Comparison of ENCODE assay signal across 2 cellular contexts in genomic region chr17:33292981-33293867, GRCh38.
A peak's percentile ranks its signal among the peaks of the same experiment; 100 is the strongest.
TF ChIP-seq lines count a peak whose summit lies in the region.

Gene ASIC2, minus strand, starts transcription at chr17:33293295.

TF ChIP-seq in H1, 55 proteins besides CTCF, POLR2A, EP300 and RAD21:
- TF ChIP-seq EZH2 (IDR thresholded peaks at IDR 0.05; ENCODE audit: low read depth, low read length, severe bottlenecking) (peak; percentile 53), BCL11A (IDR thresholded peaks at IDR 0.05; ENCODE audit: low read depth in 2 of 2, low read length in 2 of 2) (no peak), RBBP5 (IDR thresholded peaks at IDR 0.05; ENCODE audit: borderline replicate concordance, low read depth, low read length) (no peak), EGR1 (IDR thresholded peaks at IDR 0.05; ENCODE audit: borderline replicate concordance, low read depth, low read length) (peak; percentile 68; the same call in 1 of the 2 replicates), SIN3A (conservative IDR thresholded peaks at IDR 0.05 in 1 of 2, IDR thresholded peaks at IDR 0.05 in 1 of 2; ENCODE audit: low read depth in 1 of 2, low read length in 2 of 2) (no peak), ZNF274 (IDR thresholded peaks at IDR 0.05; ENCODE audit: borderline replicate concordance, extremely low read depth, low read length) (no peak), TBP (IDR thresholded peaks at IDR 0.05; ENCODE audit: low read depth, low read length) (no peak), CREB1 (IDR thresholded peaks at IDR 0.05) (peak; percentile 77), SIRT6 (IDR thresholded peaks at IDR 0.05; ENCODE audit: low read length) (no peak), CEBPB (IDR thresholded peaks at IDR 0.05; ENCODE audit: low read depth, low read length) (no peak)

TF ChIP-seq in neural cell, 6 proteins besides CTCF, POLR2A, EP300 and RAD21:
- TF ChIP-seq SMC3 (conservative IDR thresholded peaks at IDR 0.05; ENCODE audit: poor library complexity) (peak; percentile 41), REST (IDR thresholded peaks at IDR 0.05; ENCODE audit: borderline replicate concordance) (no peak), POLR2AphosphoS5 (IDR thresholded peaks at IDR 0.05) (no peak), MXI1 (conservative IDR thresholded peaks at IDR 0.05; ENCODE audit: poor library complexity, severe bottlenecking) (no peak), TAF1 (IDR thresholded peaks at IDR 0.05; ENCODE audit: low read depth) (no peak), EZH2 (IDR thresholded peaks at IDR 0.05; ENCODE audit: borderline replicate concordance, insufficient read depth, low read length, poor library complexity, severe bottlenecking) (no peak)
TF ChIP-seq in neural cell: peak in this region for 1.
